ENCODE assay signal across 15 cellular contexts in the genomic region with DNA sequence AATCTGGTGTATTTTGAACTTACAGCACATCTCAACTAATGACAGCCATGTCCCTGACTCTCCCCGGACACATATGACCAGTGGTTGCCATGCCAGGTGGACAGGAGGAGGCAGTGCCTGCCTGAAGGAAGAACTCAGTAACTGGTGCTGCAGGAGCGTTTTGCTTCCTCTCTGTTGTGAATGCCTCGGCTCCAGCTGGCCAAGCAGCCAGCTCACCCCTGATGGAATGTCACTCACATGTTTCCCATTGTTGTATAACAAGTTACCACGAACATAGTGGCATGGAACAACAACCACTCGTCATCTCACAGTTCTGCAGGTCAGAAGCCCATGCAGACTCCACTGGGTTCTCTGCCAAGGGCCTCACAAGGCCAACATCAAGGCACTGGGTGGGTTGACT. TPM values are rescaled to one million over a fixed set of nuclear protein-coding genes. Genes with fewer than 3 reads are reported as not detected.
DNase-seq lines count a peak whose midpoint lies in the region; TF ChIP-seq lines count a peak whose summit lies in the region.
"Had no signal": no experiment of that assay in that cellular context is flagged by ENCODE, and none has a peak within 500 bp of the region (broad histone marks: within the 10 kb centered on the region; RNA-seq: fewer than 3 reads in every experiment).

No MANE protein-coding gene starts in this region.

- H3K79me2 ChIP-seq in PC-9 (ENCODE audit: low read depth) (no peaks in the 10 kb centered on the region), fibroblast of lung (ENCODE audit: control insufficient read depth, insufficient read depth, low read length) (no peaks in the 10 kb centered on the region)

- intact Hi-C loops in PC-9 (cut with micrococcal nuclease; ENCODE audit: unreplicated experiment): no loop called here

- H3K36me3 ChIP-seq in PC-9 (ENCODE audit: low read depth) (no peaks in the 10 kb centered on the region), fibroblast of lung (ENCODE audit: control insufficient read depth, insufficient read depth, low read length) (no peaks in the 10 kb centered on the region)
- H3K36me3 ChIP-seq: upper lobe of left lung had no signal

- H3F3A ChIP-seq in PC-9 (ENCODE audit: insufficient read depth, low read depth): no peaks in the 10 kb centered on the region

- H3K9me3 ChIP-seq in PC-9 (ENCODE audit: insufficient read depth, low read depth) (no peaks in the 10 kb centered on the region), fibroblast of lung (ENCODE audit: control insufficient read depth, insufficient read depth, low read depth, low read length) (no peaks in the 10 kb centered on the region)
- H3K9me3 ChIP-seq: upper lobe of left lung had no signal

- CTCF ChIA-PET in PC-9 (lab: Charles Lee): no interaction called here

- H3K4me2 ChIP-seq in PC-9: no peak overlapping the region
- H3K4me2 ChIP-seq in fibroblast of lung (ENCODE audit: extremely low read depth, insufficient read depth, low read length): no peak overlapping the region

- DNase-seq in EL: peak; percentile 76
- peak; percentile 5 to 56 for DNase-seq in PC-9
- peak; percentile 60 to 69 for DNase-seq in fibroblast of lung (ENCODE audit: low read depth in 2 of 2)
- DNase-seq in pulmonary artery endothelial cell (ENCODE audit: low read depth, low spot score): peak; percentile 87
- no peak for DNase-seq in NCI-H748 (lab: John Stamatoyannopoulos, UW; ENCODE audit: unreplicated experiment)
- no peak for DNase-seq in globus pallidus (ENCODE audit: low spot score)
- no peak for DNase-seq in NAMALWA (ENCODE audit: low spot score)
- no peak for DNase-seq in NCI-H2107 treated with DMSO at 0.1 percent for 48 hours (lab: John Stamatoyannopoulos, UW; ENCODE audit: unreplicated experiment)
- DNase-seq: activated CD4-positive, alpha-beta T cell treated with anti-CD3 and anti-CD28 coated beads for 1 hour; effector memory CD4-positive, alpha-beta T cell; left colon; NCI-H1694 treated with DMSO at 0.1 percent for 48 hours; posterior cingulate gyrus; upper lobe of left lung had no signal

- H3K9me2 ChIP-seq in PC-9 (ENCODE audit: insufficient read depth): no peaks in the 10 kb centered on the region

- POLR2A ChIA-PET in PC-9 (lab: Charles Lee; ENCODE audit: unreplicated experiment): no interaction called here

- H3K4me1 ChIP-seq in PC-9 (replicated peaks; ENCODE audit: insufficient read depth): no peaks in the 10 kb centered on the region
- H3K4me1 ChIP-seq in fibroblast of lung (ENCODE audit: control insufficient read depth, extremely low read depth, insufficient read depth, low read length): no peaks in the 10 kb centered on the region
- H3K4me1 ChIP-seq: upper lobe of left lung had no signal

- TF ChIP-seq CTCF in PC-9 (conservative IDR thresholded peaks at IDR 0.05) (no peak), fibroblast of lung (conservative IDR thresholded peaks at IDR 0.05 in 1 of 2, IDR thresholded peaks at IDR 0.05 in 1 of 2; ENCODE audit: low read depth in 1 of 2, low read length in 2 of 2) (no peak)

- H4K20me1 ChIP-seq in PC-9 (ENCODE audit: insufficient read depth): no peaks in the 10 kb centered on the region
- no peaks in the 10 kb centered on the region for H4K20me1 ChIP-seq in fibroblast of lung (ENCODE audit: control insufficient read depth, extremely low read depth, insufficient read depth, low read length)

- H3K4me3 ChIP-seq in PC-9 (no peak overlapping the region), fibroblast of lung (replicated peaks in 1 of 4; ENCODE audit: control extremely low read depth in 1 of 4, insufficient read depth in 1 of 4, low read depth in 3 of 4, low read length in 4 of 4) (no peak overlapping the region)
- H3K4me3 ChIP-seq: upper lobe of left lung had no signal

- BruUV-seq in PC-9 (replicated peaks; lab: Mats Ljungman, UMichigan): no TSS peak

- H3K27ac ChIP-seq in PC-9: no peak overlapping the region
- H3K27ac ChIP-seq in fibroblast of lung (ENCODE audit: insufficient read depth, low read length): no peak overlapping the region
- H3K27ac ChIP-seq: HL-60, upper lobe of left lung had no signal

- H3K9ac ChIP-seq in fibroblast of lung (ENCODE audit: insufficient read depth, low read length): no peak overlapping the region

- H3K27me3 ChIP-seq in PC-9 (ENCODE audit: insufficient read depth, low read depth): peaks cover 65% of the 10 kb centered on the region
- peaks cover 20% of the 10 kb centered on the region for H3K27me3 ChIP-seq in fibroblast of lung (ENCODE audit: control insufficient read depth, insufficient read depth, low read length)
- H3K27me3 ChIP-seq: upper lobe of left lung had no signal

- no peak overlapping the region for H2AFZ ChIP-seq in PC-9
- H2AFZ ChIP-seq in fibroblast of lung (ENCODE audit: low read length): no peak overlapping the region

RNA-seq across cellular contexts. Expression of gene IRF8, which starts 20.1 kb away (rescaled TPM):
- total RNA-seq in PC-9 (2021): not detected in 2 replicates
- total RNA-seq in fibroblast of lung: 0.26 TPM in 1 of 2 replicates, not detected in the other
- 0.14 TPM in 1 of 2 replicates, not detected in the other for polyA plus RNA-seq in fibroblast of lung
- not detected in 2 replicates for polyA plus RNA-seq in fibroblast of lung (2012)
- not detected in 2 replicates for polyA minus RNA-seq in fibroblast of lung (ENCODE audit: low replicate concordance)
- total RNA-seq in pulmonary artery endothelial cell: not detected in 2 replicates

Comparison
In these comparisons a context has a peak if more than half of its experiments do, and no peak if none do; other contexts are left out.
1. DNase-seq: peak in EL (single experiment), PC-9 (2 of 2), fibroblast of lung (2 of 2) and pulmonary artery endothelial cell (single experiment); none in NCI-H748 (single experiment), globus pallidus (single experiment), NAMALWA (single experiment) and NCI-H2107 treated with DMSO at 0.1 percent for 48 hours (single experiment).